8 cellular contexts compared by ENCODE assay signal in genomic region chr16:4392382-4393242, GRCh38. TPM values are rescaled to one million over a fixed set of nuclear protein-coding genes. Genes with fewer than 3 reads are reported as not detected.
DNase-seq lines count a peak whose midpoint lies in the region; ATAC-seq and TF ChIP-seq lines count a peak whose summit lies in the region.

No MANE protein-coding gene starts in this region.

- peaks cover 4% of the 10 kb centered on the region for H3K36me3 ChIP-seq in endodermal cell (ENCODE audit: control insufficient read depth, insufficient read depth, low read length)

- H3K9me3 Mint-ChIP-seq in endodermal cell (no peaks in the 10 kb centered on the region), mesothelial cell of epicardium (no peaks in the 10 kb centered on the region)

- H3K27ac ChIP-seq in AG04450 (ENCODE audit: low read depth, low read length) (peak overlapping the region; percentile 87), endodermal cell (ENCODE audit: low read depth, low read length) (peak overlapping the region; percentile 16)

- H3K27ac Mint-ChIP-seq in endodermal cell (peak overlapping the region; percentile 80), mesothelial cell of epicardium (peak overlapping the region; percentile 95)

- no peaks in the 10 kb centered on the region; the same call in 1 of the 2 replicates for H3K9me3 ChIP-seq in AG04450 (ENCODE audit: control insufficient read depth, insufficient read depth, low read length)
- H3K9me3 ChIP-seq in endodermal cell (ENCODE audit: control insufficient read depth, low read length): no peaks in the 10 kb centered on the region

- H3K4me3 Mint-ChIP-seq in endodermal cell (no peak overlapping the region), mesothelial cell of epicardium (peak overlapping the region; percentile 15)

- 57 to 59% methylated on average over 13 to 27 of the region's 27 CpGs for WGBS in endodermal cell (ENCODE audit: insufficient coverage in 1 of 2, insufficient read length in 1 of 2), 2 experiments

- H3K9ac ChIP-seq in endodermal cell (ENCODE audit: extremely low read depth, low read length, poor library complexity, severe bottlenecking): no peak overlapping the region

- H3K4me3 ChIP-seq in AG04450 (ENCODE audit: low read depth, low read length): no peak overlapping the region
- H3K4me3 ChIP-seq in endodermal cell (ENCODE audit: low read length): no peak overlapping the region

- H3K4me1 Mint-ChIP-seq in endodermal cell (peaks cover 9% of the 10 kb centered on the region), mesothelial cell of epicardium (peaks cover 43% of the 10 kb centered on the region)

- H3K4me1 ChIP-seq in endodermal cell (ENCODE audit: control insufficient read depth, insufficient read depth, low read length): no peaks in the 10 kb centered on the region

- H3K27me3 ChIP-seq in AG04450 (ENCODE audit: control insufficient read depth, insufficient read depth, low read length) (no peaks in the 10 kb centered on the region), endodermal cell (ENCODE audit: control insufficient read depth, insufficient read depth, low read length, poor library complexity, severe bottlenecking) (no peaks in the 10 kb centered on the region)

- CTCF ChIA-PET in AG04450 (lab: Charles Lee): interaction anchor here (0.5 to 7.8 kb wide), 3 partner anchors 11 to 193 kb away, joined by 5 to 120 read pairs (median 10); no protein-coding TSS in a partner anchor

- POLR2A ChIA-PET in AG04450 (lab: Yijun Ruan, JAX): interaction anchor here (0.6 to 2.8 kb wide), 8 partner anchors 10 to 543 kb away, joined by 3 to 34 read pairs (median 5); partner anchors contain the start of gene VASN

- H3K27me3 Mint-ChIP-seq in endodermal cell (ENCODE audit: insufficient read depth) (no peaks in the 10 kb centered on the region), mesothelial cell of epicardium (ENCODE audit: low read depth) (no peaks in the 10 kb centered on the region)

- TF ChIP-seq CTCF in AG04450 (IDR thresholded peaks at IDR 0.05; ENCODE audit: low read depth, low read length): no peak
- TF ChIP-seq CTCF in endodermal cell (conservative IDR thresholded peaks at IDR 0.05): no peak
- no peak for TF ChIP-seq CTCF in mesothelial cell of epicardium (IDR thresholded peaks at IDR 0.05; ENCODE audit: unreplicated experiment)

- DNase-seq in AG04450 (ENCODE audit: low read depth, low spot score): peak; percentile 79
- DNase-seq in NCI-H1092 treated with DMSO at 0.1 percent for 48 hours (lab: John Stamatoyannopoulos, UW): peak; percentile 62
- peak; percentile 91 for DNase-seq in endodermal cell
- DNase-seq in mesothelial cell of epicardium (ENCODE audit: low spot score in 2 of 2, unreplicated experiment in 2 of 2): peak; percentile 72 to 83
- DNase-seq in RKO (ENCODE audit: low spot score): no peak
- no peak for DNase-seq in erythroblast (lab: John Stamatoyannopoulos, UW)
- no peak for DNase-seq in SW 1271 (lab: John Stamatoyannopoulos, UW)

- no peak for TF ChIP-seq POLR2A in erythroblast (IDR thresholded peaks at IDR 0.05; ENCODE audit: low read length)

- no peak for ATAC-seq in HG02840 (IDR thresholded peaks at IDR 0.05; ENCODE audit: low FRiP score, unreplicated experiment)

- H3K36me3 Mint-ChIP-seq in endodermal cell (ENCODE audit: low read depth) (peaks cover 10% of the 10 kb centered on the region), mesothelial cell of epicardium (peaks cover 5% of the 10 kb centered on the region)

RNA-seq across cellular contexts. Expression of gene VASN, which starts 21.0 kb away (rescaled TPM):
- 19.1 and 27.8 TPM in 2 replicates for polyA plus RNA-seq in AG04450 (2011; rRNA removed)
- 11.2 and 13.0 TPM in 2 replicates for polyA minus RNA-seq in AG04450 (2011; rRNA and poly(A)+ RNA removed)
- total RNA-seq in endodermal cell (10 to 100 TPM; 10.4 to 12.1 TPM), mesothelial cell of epicardium (36.7 to 37.6 TPM (median 37.5 TPM) in 3 replicates)
- polyA plus RNA-seq in endodermal cell (2013, experiment 1 of 2): 11.5 TPM
- polyA plus RNA-seq in endodermal cell (2013, experiment 2 of 2): 11.6 TPM

RNA-seq across cellular contexts. Expression of gene CORO7, which starts 23.8 kb away (rescaled TPM):
- polyA plus RNA-seq in AG04450 (2011; rRNA removed): 7.0 TPM in 2 replicates
- 14.9 and 17.5 TPM in 2 replicates for polyA minus RNA-seq in AG04450 (2011; rRNA and poly(A)+ RNA removed)
- 10 to 100 TPM; 32.5 to 37.5 TPM for total RNA-seq in endodermal cell
- 17.2 TPM for polyA plus RNA-seq in endodermal cell (2013, experiment 1 of 2)
- polyA plus RNA-seq in endodermal cell (2013, experiment 2 of 2): 18.4 TPM
- 32.9 to 35.1 TPM (median 34.1 TPM) in 3 replicates for total RNA-seq in mesothelial cell of epicardium

RNA-seq across cellular contexts. Expression of gene DNAJA3, which starts 33.1 kb away (rescaled TPM):
- 32.1 and 32.8 TPM in 2 replicates for polyA plus RNA-seq in AG04450 (2011; rRNA removed)
- 30.9 and 31.1 TPM in 2 replicates for polyA minus RNA-seq in AG04450 (2011; rRNA and poly(A)+ RNA removed)
- total RNA-seq in endodermal cell (10 to 100 TPM; 37.4 to 38.5 TPM), mesothelial cell of epicardium (34.7 to 37.7 TPM (median 35.3 TPM) in 3 replicates)
- 33.2 TPM for polyA plus RNA-seq in endodermal cell (2013, experiment 1 of 2)
- polyA plus RNA-seq in endodermal cell (2013, experiment 2 of 2): 35.2 TPM

RNA-seq across cellular contexts. Expression of gene PAM16, which starts 41.5 kb away (rescaled TPM):
- polyA plus RNA-seq in AG04450 (2011; rRNA removed): 18.4 and 23.8 TPM in 2 replicates
- polyA minus RNA-seq in AG04450 (2011; rRNA and poly(A)+ RNA removed): 5.6 and 8.6 TPM in 2 replicates
- total RNA-seq in endodermal cell: 10 to 100 TPM; 57.7 to 66.2 TPM
- polyA plus RNA-seq in endodermal cell (2013, experiment 1 of 2): 57.2 TPM
- 62.4 TPM for polyA plus RNA-seq in endodermal cell (2013, experiment 2 of 2)
- total RNA-seq in mesothelial cell of epicardium: 31.8 to 35.6 TPM (median 33.6 TPM) in 3 replicates

Comparison
In these comparisons a context has a peak if more than half of its experiments do, and no peak if none do; other contexts are left out.
1. DNase-seq: peak in AG04450 (single experiment), NCI-H1092 treated with DMSO at 0.1 percent for 48 hours (single experiment), endodermal cell (single experiment) and mesothelial cell of epicardium (2 of 2); none in RKO (single experiment), erythroblast (0 of 2) and SW 1271 (0 of 2).